ENCODE assay signal across 10 cellular contexts in genomic region chr20:37521091-37521771, GRCh38. TPM values are rescaled to one million over a fixed set of nuclear protein-coding genes. Genes with fewer than 3 reads are reported as not detected.
DNase-seq lines count a peak whose midpoint lies in the region; ATAC-seq, FAIRE-seq and TF ChIP-seq lines count a peak whose summit lies in the region.
"Had no signal": no experiment of that assay in that cellular context is flagged by ENCODE, and none has a peak within 500 bp of the region (broad histone marks: within the 10 kb centered on the region; RNA-seq: fewer than 3 reads in every experiment).

NNAT (plus strand) TSS chr20:37521250; CDS start chr20:37521332, 82 bp downstream.

- no peak for TF ChIP-seq EP300 in H1 (IDR thresholded peaks at IDR 0.05; ENCODE audit: borderline replicate concordance in 1 of 2, low read depth in 2 of 2, low read length in 2 of 2)
- no peak for TF ChIP-seq EP300 in neural cell (conservative IDR thresholded peaks at IDR 0.05; ENCODE audit: poor library complexity, severe bottlenecking)

- H3K4me2 ChIP-seq in H1 (ENCODE audit: insufficient read depth in 1 of 2, low read depth in 2 of 2, low read length in 2 of 2) (peak within 1 kb of the TSS; percentile 75 to 87), neural cell (ENCODE audit: low read length) (peak within 1 kb of the TSS; percentile 55)

- H2BK12ac ChIP-seq in H1 (ENCODE audit: low read depth, low read length): peak within 1 kb of the TSS; percentile 72; the same call in 1 of the 2 replicates

- CTCF ChIA-PET in CD4-positive, alpha-beta memory T cell (lab: Charles Lee; ENCODE audit: partially characterized antibody): interaction anchor here (1.0 kb wide), 1 partner anchor 14 kb away, joined by 3 read pairs; no protein-coding TSS in a partner anchor
- CTCF ChIA-PET in H1 (lab: Charles Lee; ENCODE audit: partially characterized antibody): interaction anchor here (0.8 to 2.9 kb wide), 5 partner anchors 12 to 125 kb away, joined by 3 to 12 read pairs (median 4); no protein-coding TSS in a partner anchor

- TF ChIP-seq RAD21 in H1 (IDR thresholded peaks at IDR 0.05 in 1 of 2, conservative IDR thresholded peaks at IDR 0.05 in 1 of 2; ENCODE audit: low read depth in 2 of 2, low read length in 2 of 2): no peak
- peak; percentile 48 for TF ChIP-seq RAD21 in neural cell (conservative IDR thresholded peaks at IDR 0.05)

- H3K9ac ChIP-seq in H1 (replicated peaks in 1 of 4; ENCODE audit: extremely low read depth in 1 of 4, low read depth in 3 of 4, low read length in 3 of 4) (peak within 1 kb of the TSS; percentile 56 to 74 (median 69)), neural cell (ENCODE audit: low read length) (peak within 1 kb of the TSS; percentile 88)

- H2AFZ ChIP-seq in H1 (ENCODE audit: low read length) (no peak within 1 kb of the TSS), neural cell (ENCODE audit: low read depth, low read length) (no peak within 1 kb of the TSS)

- no peak within 1 kb of the TSS for H3K14ac ChIP-seq in H1 (ENCODE audit: insufficient read length)

- 0 out of 2 replicates have a peak within 1 kb of the TSS, but pooled peaks have one; percentile 35 for H2BK20ac ChIP-seq in H1 (ENCODE audit: low read length)

- no peaks in the 10 kb centered on the region for H3K9me3 Mint-ChIP-seq in CD4-positive, alpha-beta memory T cell

- H4K8ac ChIP-seq in H1 (ENCODE audit: extremely low read depth, insufficient read depth, low read length): peak within 1 kb of the TSS; percentile 57; the same call in 1 of the 2 replicates

- no peak within 1 kb of the TSS for H3K4ac ChIP-seq in H1 (replicated peaks; ENCODE audit: insufficient read length, low read depth, low read length)

- H3K27ac Mint-ChIP-seq in CD4-positive, alpha-beta memory T cell: peak within 1 kb of the TSS in 3 of 7 donors; percentile 9 to 55 (median 43)

- H3K23ac ChIP-seq in H1 (ENCODE audit: insufficient read length): no peak within 1 kb of the TSS

- H3K36me3 ChIP-seq in CD4-positive, alpha-beta memory T cell (ENCODE audit: insufficient read depth, low read length): peaks cover 1% of the 10 kb centered on the region
- peaks cover 0 to 8% (median 0%) of the 10 kb centered on the region in 3 donors for H3K36me3 ChIP-seq in Peyer's patch
- peaks cover 0 to 12% (median 6%) of the 10 kb centered on the region in 4 experiments; a peak in 5 of 8 replicates for H3K36me3 ChIP-seq in H1 (ENCODE audit: control insufficient read depth in 2 of 4, insufficient read depth in 4 of 4, low read length in 3 of 4)
- H3K36me3 ChIP-seq in neural cell (ENCODE audit: insufficient read depth, low read length): no peaks in the 10 kb centered on the region

- peaks cover 28% of the 10 kb centered on the region for H3K4me1 ChIP-seq in CD4-positive, alpha-beta memory T cell (ENCODE audit: insufficient read depth, low read length)
- H3K4me1 ChIP-seq in Peyer's patch (peaks cover 0 to 72% (median 9%) of the 10 kb centered on the region in 4 donors), H1 (replicated peaks in 1 of 4; ENCODE audit: control insufficient read depth in 3 of 4, insufficient read depth in 4 of 4, low read length in 3 of 4) (peaks cover 15 to 50% (median 34%) of the 10 kb centered on the region in 4 experiments)

- no peaks in the 10 kb centered on the region for H3K9me3 ChIP-seq in CD4-positive, alpha-beta memory T cell (ENCODE audit: control insufficient read depth in 1 of 2, low read length in 2 of 2)
- no peaks in the 10 kb centered on the region for H3K9me3 ChIP-seq in Peyer's patch
- H3K9me3 ChIP-seq in H1 (ENCODE audit: insufficient read depth in 2 of 2, low read depth in 1 of 2, low read length in 1 of 2): peaks cover 0 to 5% of the 10 kb centered on the region in 2 experiments; a peak in 1 of 4 replicates
- H3K9me3 ChIP-seq in neural cell (ENCODE audit: low read length): peaks cover 4% of the 10 kb centered on the region

- no peaks in the 10 kb centered on the region for H3K27me3 Mint-ChIP-seq in CD4-positive, alpha-beta memory T cell

- TF ChIP-seq POLR2A in Peyer's patch (IDR thresholded peaks at IDR 0.05) (no peak), H1 (IDR thresholded peaks at IDR 0.05; ENCODE audit: control extremely low read depth in 1 of 2, low read depth in 2 of 2, low read length in 2 of 2) (peak; percentile 92 to 96)

- H3K9me2 ChIP-seq in neural cell (ENCODE audit: insufficient read depth, low read length): no peaks in the 10 kb centered on the region

- H3K23me2 ChIP-seq in H1 (ENCODE audit: low read depth, low read length): no peaks in the 10 kb centered on the region; the same call in 1 of the 2 replicates

- peaks cover 23 to 33% of the 10 kb centered on the region in 2 donors for H3K36me3 Mint-ChIP-seq in CD4-positive, alpha-beta memory T cell

- ATAC-seq in HG03095 (IDR thresholded peaks at IDR 0.05; ENCODE audit: unreplicated experiment): no peak
- ATAC-seq: HCT116 had no signal

- H3K27me3 ChIP-seq in CD4-positive, alpha-beta memory T cell (ENCODE audit: insufficient read depth, low read length): no peaks in the 10 kb centered on the region
- no peaks in the 10 kb centered on the region for H3K27me3 ChIP-seq in Peyer's patch
- no peaks in the 10 kb centered on the region; a peak in 1 of 7 replicates for H3K27me3 ChIP-seq in H1 (replicated peaks in 1 of 4; ENCODE audit: control insufficient read depth in 3 of 4, extremely low read depth in 1 of 4, insufficient read depth in 3 of 4, low read length in 3 of 4)
- H3K27me3 ChIP-seq in neural cell (ENCODE audit: insufficient read depth, low read depth, low read length): no peaks in the 10 kb centered on the region

- peak within 1 kb of the TSS; percentile 24 to 72 (median 65) for H3K4me3 Mint-ChIP-seq in CD4-positive, alpha-beta memory T cell

- POLR2A ChIA-PET in CD4-positive, alpha-beta memory T cell (lab: Charles Lee; ENCODE audit: partially characterized antibody): no interaction called here
- POLR2A ChIA-PET in H1 (lab: Charles Lee; ENCODE audit: partially characterized antibody): interaction anchor here (0.6 to 8.2 kb wide), 13 partner anchors 10 to 910 kb away, joined by 3 to 116 read pairs (median 5); no protein-coding TSS in a partner anchor

- H3K79me2 ChIP-seq in H1 (ENCODE audit: control insufficient read depth in 1 of 2, insufficient read depth in 2 of 2, low read length in 2 of 2) (peaks cover 16 to 93% of the 10 kb centered on the region in 2 experiments), neural cell (replicated peaks; ENCODE audit: insufficient read depth, low read length) (peaks cover 71% of the 10 kb centered on the region)

- TF ChIP-seq CTCF in Peyer's patch (IDR thresholded peaks at IDR 0.05) (no peak), H1 (IDR thresholded peaks at IDR 0.05; ENCODE audit: control extremely low read depth in 1 of 3, insufficient read depth in 1 of 3, low read depth in 1 of 3, low read length in 3 of 3) (no peak), neural cell (IDR thresholded peaks at IDR 0.05; ENCODE audit: poor library complexity, severe bottlenecking) (no peak), GM20000 (IDR thresholded peaks at IDR 0.05; ENCODE audit: extremely low read depth, missing control alignments) (no peak)

- no peak within 1 kb of the TSS for H2AK5ac ChIP-seq in H1 (ENCODE audit: low read depth, low read length)

- no peak within 1 kb of the TSS for H2BK120ac ChIP-seq in H1 (replicated peaks; ENCODE audit: low read depth, low read length)

- no peaks in the 10 kb centered on the region for H3F3A ChIP-seq in neural cell (ENCODE audit: insufficient read depth, low read length, poor library complexity, severe bottlenecking)

- H4K91ac ChIP-seq in H1 (replicated peaks; ENCODE audit: insufficient read length, low read length): peak within 1 kb of the TSS; percentile 56

- H3K79me1 ChIP-seq in H1 (ENCODE audit: low read depth, low read length): peaks cover 39% of the 10 kb centered on the region

- 0 out of 2 replicates have a peak within 1 kb of the TSS, but pooled peaks have one; percentile 22 for H2BK15ac ChIP-seq in H1 (ENCODE audit: low read length)

- H3K56ac ChIP-seq in H1 (replicated peaks; ENCODE audit: insufficient read length, low read depth, low read length): no peak within 1 kb of the TSS

- no peak within 1 kb of the TSS for H3K4me3 ChIP-seq in CD4-positive, alpha-beta memory T cell (ENCODE audit: low read length in 2 of 2)
- H3K4me3 ChIP-seq in Peyer's patch (peak within 1 kb of the TSS in 3 of 4 donors; percentile 14 to 26 (median 25)), H1 (ENCODE audit: extremely low read depth in 1 of 4, insufficient read depth in 2 of 4, low read depth in 3 of 4, low read length in 4 of 4) (peak within 1 kb of the TSS; percentile 47 to 66 (median 56)), neural cell (ENCODE audit: low read length) (peak within 1 kb of the TSS; percentile 85)

- H4K20me1 ChIP-seq in H1 (replicated peaks in 1 of 2; ENCODE audit: control insufficient read depth in 1 of 2, insufficient read depth in 2 of 2, low read length in 2 of 2): peaks cover 15 to 43% of the 10 kb centered on the region in 2 experiments
- peaks cover 6% of the 10 kb centered on the region for H4K20me1 ChIP-seq in neural cell (ENCODE audit: insufficient read depth)

- peak within 1 kb of the TSS; percentile 46 for H2BK5ac ChIP-seq in H1 (ENCODE audit: low read depth, low read length)

- H4K5ac ChIP-seq in H1 (ENCODE audit: insufficient read length, low read depth, low read length): no peak within 1 kb of the TSS

- 51% methylated on average over 64 of the region's 69 CpGs; no CpG with 5 or more reads in 1 of the 2 experiments for WGBS in H1 (ENCODE audit: extremely low coverage in 1 of 2, insufficient coverage in 1 of 2, insufficient read length in 1 of 2, insufficient replicate concordance in 2 of 2, low coverage in 1 of 2, low lambda C conversion rate in 2 of 2, missing lambda C conversion rate in 1 of 2), 2 experiments

- no peak within 1 kb of the TSS for H3K27ac ChIP-seq in CD4-positive, alpha-beta memory T cell (ENCODE audit: low read depth, low read length)
- H3K27ac ChIP-seq in Peyer's patch (peak within 1 kb of the TSS in 1 of 4 donors; percentile 69), H1 (ENCODE audit: low read depth, low read length) (peak within 1 kb of the TSS; percentile 31), neural cell (ENCODE audit: low read length) (peak within 1 kb of the TSS; percentile 87)

- intact Hi-C loops in CD4-positive, alpha-beta memory T cell (cut with micrococcal nuclease): no loop called here

- FAIRE-seq in H1 (lab: Jason Lieb, UNC): no peak

- H3K4me1 Mint-ChIP-seq in CD4-positive, alpha-beta memory T cell: peaks cover 41 to 82% (median 56%) of the 10 kb centered on the region in 4 donors

- H3K18ac ChIP-seq in H1 (ENCODE audit: extremely low read depth, low read length): peak within 1 kb of the TSS; percentile 63; the same call in 1 of the 2 replicates

- no peak for DNase-seq in CD4-positive, alpha-beta memory T cell
- no peak for DNase-seq in Peyer's patch
- DNase-seq in H1 (ENCODE audit: low read depth in 1 of 2, low spot score in 2 of 2): peak in 1 of 2 experiments; percentile 80
- no peak for DNase-seq in cortex of kidney (lab: John Stamatoyannopoulos, UW)
- DNase-seq in GM20000 (ENCODE audit: low spot score): no peak
- no peak for DNase-seq in iPS-NIHi11 (ENCODE audit: low spot score)
- DNase-seq: DND-41 had no signal

RNA-seq across cellular contexts. Expression of gene NNAT, which starts in this region (rescaled TPM):
- not detected for total RNA-seq in CD4-positive, alpha-beta memory T cell
- not detected for polyA plus RNA-seq in CD4-positive, alpha-beta memory T cell
- not detected for total RNA-seq in Peyer's patch
- total RNA-seq in H1 (2021; fragmentation: NEBNext Ultra II Directional; extraction: Animal tissue kit (Norgen Biotek cat#: 25700)): 66.8 and 71.5 TPM in 2 replicates
- polyA plus RNA-seq in H1 (2011; rRNA removed) (175 and 184 TPM in 2 replicates), neural cell (996 and 1,180 TPM in 2 replicates)
- polyA plus RNA-seq in H1 (2011; cell fraction: cytosol; rRNA removed): 189 TPM
- polyA plus RNA-seq in H1 (2011; cell fraction: nucleus; rRNA removed): 108 TPM
- polyA plus RNA-seq in H1 (2012, experiment 1 of 2): 95.7 to 129 TPM (median 122 TPM) in 4 replicates
- 151 TPM for polyA plus RNA-seq in H1 (2012, experiment 2 of 2)
- 60.7 TPM for polyA plus RNA-seq in H1 (2013, experiment 1 of 2)
- polyA plus RNA-seq in H1 (2013, experiment 2 of 2): 75.9 TPM
- polyA minus RNA-seq in H1 (2011; rRNA and poly(A)+ RNA removed): 52.9 and 63.8 TPM in 2 replicates
- 35.2 TPM for polyA minus RNA-seq in H1 (2011; cell fraction: cytosol; rRNA and poly(A)+ RNA removed)
- 29.1 TPM for polyA minus RNA-seq in H1 (2011; cell fraction: nucleus; rRNA and poly(A)+ RNA removed)
- polyA minus RNA-seq in neural cell: 462 and 477 TPM in 2 replicates

Comparison
In these comparisons a context has a peak if more than half of its experiments do, and no peak if none do; other contexts are left out.
1. RNA of gene NNAT (total RNA-seq): 66.8 to 71.5 TPM in H1; not detected in Peyer's patch and not detected in CD4-positive, alpha-beta memory T cell; every median in the first group is over 10 times any median in the second.
2. RNA of gene NNAT (polyA plus RNA-seq): 996 to 1,180 TPM in neural cell and 60.7 to 189 TPM in H1; not detected in CD4-positive, alpha-beta memory T cell; every median in the first group is over 10 times any median in the second.
3. H3K4me3 ChIP-seq: peak in Peyer's patch (3 of 4), H1 (4 of 4) and neural cell (single experiment); none in CD4-positive, alpha-beta memory T cell (0 of 2).
4. POLR2A ChIP-seq: peak in H1 (2 of 2); none in Peyer's patch (0 of 2).